In the genomic region with DNA sequence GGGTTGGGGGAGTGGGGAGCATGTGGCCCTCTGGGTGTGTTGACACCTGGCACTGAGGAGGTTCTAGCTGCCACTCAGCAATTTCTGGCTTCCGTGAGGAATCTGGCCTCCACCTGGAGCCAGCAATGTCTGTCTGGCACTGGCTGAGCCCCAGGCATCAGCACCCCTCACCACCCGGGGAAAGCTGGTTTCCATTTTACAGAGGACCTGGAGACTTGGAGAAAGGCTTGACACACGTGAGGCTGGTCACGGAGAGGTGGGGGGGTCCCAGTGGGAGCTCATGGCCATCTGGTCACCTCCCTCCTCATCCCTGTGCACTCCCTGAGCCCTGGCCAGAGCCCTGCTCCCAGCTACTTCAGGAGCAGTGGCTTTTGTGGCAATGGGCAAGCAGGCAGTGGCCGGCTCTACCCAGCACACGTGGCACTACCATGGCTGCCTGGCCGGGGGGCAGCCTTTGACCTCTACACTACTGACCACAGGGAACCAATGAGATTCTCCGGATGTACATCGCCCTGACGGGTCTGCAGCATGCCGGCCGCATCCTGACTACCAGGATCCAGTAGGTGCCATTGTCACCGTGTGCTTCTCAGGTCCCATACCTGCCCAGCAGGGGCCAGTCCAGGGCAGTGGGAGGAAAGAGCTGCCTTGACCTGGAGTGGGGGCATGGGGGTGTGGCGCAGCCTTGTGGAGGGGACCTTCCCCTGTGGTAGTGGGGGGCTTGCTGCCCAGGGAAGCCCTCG, we compare ENCODE assay signal across 14 cellular contexts. TPM values are rescaled to one million over a fixed set of nuclear protein-coding genes. Genes with fewer than 3 reads are reported as not detected.
DNase-seq lines count a peak whose midpoint lies in the region; ATAC-seq and TF ChIP-seq lines count a peak whose summit lies in the region.
"Had no signal": no experiment of that assay in that cellular context is flagged by ENCODE, and none has a peak within 500 bp of the region (broad histone marks: within the 10 kb centered on the region; RNA-seq: fewer than 3 reads in every experiment).

No MANE protein-coding gene starts in this region.

- H3K4me1 ChIP-seq in RWPE2 (ENCODE audit: insufficient read depth, poor library complexity, severe bottlenecking) (no peaks in the 10 kb centered on the region), neuronal stem cell (ENCODE audit: control insufficient read depth in 2 of 2, insufficient read depth in 1 of 2, low read depth in 1 of 2, low read length in 2 of 2) (no peaks in the 10 kb centered on the region), heart right ventricle (peaks cover 0 to 14% (median 4%) of the 10 kb centered on the region in 9 donors)
- H3K4me1 ChIP-seq: BLaER1 treated with 17β-estradiol and CSF1 and Interleukin-3, amounts not matched to agents 10 nM and 100 nM; HAP-1 had no signal

- H3K36me3 ChIP-seq in RWPE2 (ENCODE audit: low read depth) = peaks cover 76% of the 10 kb centered on the region
- H3K36me3 ChIP-seq in neuronal stem cell (replicated peaks in 1 of 2; ENCODE audit: control insufficient read depth in 2 of 2, insufficient read depth in 2 of 2, low read length in 2 of 2) = peaks cover 71 to 98% of the 10 kb centered on the region in 2 donors
- peaks cover 0 to 100% (median 71%) of the 10 kb centered on the region in 9 donors for H3K36me3 ChIP-seq in heart right ventricle

- H3K14ac ChIP-seq in neuronal stem cell (ENCODE audit: low read length) = no peak overlapping the region

- no peak overlapping the region for H3K4me2 ChIP-seq in neuronal stem cell (ENCODE audit: insufficient read depth, low read length, poor library complexity, severe bottlenecking)
- H3K4me2 ChIP-seq: BLaER1 treated with 17β-estradiol and CSF1 and Interleukin-3, amounts not matched to agents 10 nM and 100 nM had no signal

- no CpG with 5 or more reads among the region's 15 CpGs for WGBS in neuronal stem cell (ENCODE audit: extremely low coverage in 2 of 2, insufficient read length in 2 of 2, insufficient replicate concordance in 1 of 2), 2 donors
- WGBS in heart right ventricle, 2 donors = 89 to 93% methylated on average over 15 of the region's 15 CpGs

- no peak overlapping the region for H4K91ac ChIP-seq in neuronal stem cell (ENCODE audit: low read depth, low read length, poor library complexity)

- intact Hi-C loops in heart right ventricle (cut with DNase I) = no loop called here

- no peak overlapping the region for H2AFZ ChIP-seq in neuronal stem cell (ENCODE audit: low read length)
- H2AFZ ChIP-seq: GM23248 had no signal

- in situ Hi-C loops in G401 (cut with HindIII; ENCODE audit: low sequenced_read_pairs) = no loop called here

- DNase-seq in G401 (ENCODE audit: low spot score) = peak; percentile 74
- no peak for DNase-seq in RWPE2 (ENCODE audit: low spot score)
- peak; percentile 41 for DNase-seq in coronary artery (ENCODE audit: low spot score)
- DNase-seq in neuronal stem cell (ENCODE audit: low spot score) = no peak
- DNase-seq in heart right ventricle = no peak
- no peak for DNase-seq in cortex of kidney (lab: John Stamatoyannopoulos, UW)
- DNase-seq in T-helper 1 cell = no peak
- no peak for DNase-seq in omental fat pad (ENCODE audit: low spot score)
- DNase-seq: Calu3; CD8-positive, alpha-beta T cell; DMS79 treated with DMSO at 0.1 percent for 48 hours; GM23248 had no signal

- H2BK5ac ChIP-seq in neuronal stem cell (ENCODE audit: low read length) = no peak overlapping the region

- H2BK120ac ChIP-seq in neuronal stem cell (ENCODE audit: low read depth, low read length) = no peak overlapping the region

- no peak for TF ChIP-seq CTCF in RWPE2 (IDR thresholded peaks at IDR 0.05; ENCODE audit: poor library complexity, severe bottlenecking)
- TF ChIP-seq CTCF in coronary artery (IDR thresholded peaks at IDR 0.05) = no peak
- TF ChIP-seq CTCF in heart right ventricle (IDR thresholded peaks at IDR 0.05) = no peak
- TF ChIP-seq CTCF in omental fat pad (IDR thresholded peaks at IDR 0.05) = no peak

- H3K9ac ChIP-seq in neuronal stem cell (ENCODE audit: low read depth, low read length, poor library complexity) = no peak overlapping the region
- H3K9ac ChIP-seq: BLaER1 treated with 17β-estradiol and CSF1 and Interleukin-3, amounts not matched to agents 10 nM and 100 nM; GM23248 had no signal

- H3K4me3 ChIP-seq in RWPE2 (ENCODE audit: severe bottlenecking) (no peak overlapping the region), coronary artery (no peak overlapping the region), neuronal stem cell (ENCODE audit: low read length in 2 of 2) (no peak overlapping the region), heart right ventricle (no peak overlapping the region)
- H3K4me3 ChIP-seq: BLaER1 treated with 17β-estradiol and CSF1 and Interleukin-3, amounts not matched to agents 10 nM and 100 nM; GM23248; HAP-1 had no signal

- H3K23ac ChIP-seq in neuronal stem cell (ENCODE audit: low read depth, low read length, poor library complexity) = peak overlapping the region; percentile 50

- ATAC-seq in RWPE2 (ENCODE audit: low read depth) (peak; percentile 11; the same call in 1 of the 3 replicates), heart right ventricle (no peak), omental fat pad (ENCODE audit: low FRiP score) (no peak)
- ATAC-seq: CD8-positive, alpha-beta T cell had no signal

- H3K9me3 ChIP-seq in RWPE2 (ENCODE audit: severe bottlenecking) = no peaks in the 10 kb centered on the region
- H3K9me3 ChIP-seq in neuronal stem cell (replicated peaks in 1 of 2; ENCODE audit: control insufficient read depth in 2 of 2, insufficient read depth in 1 of 2, low read depth in 1 of 2, low read length in 2 of 2) = no peaks in the 10 kb centered on the region
- no peaks in the 10 kb centered on the region for H3K9me3 ChIP-seq in heart right ventricle
- H3K9me3 ChIP-seq: BLaER1 treated with 17β-estradiol and CSF1 and Interleukin-3, amounts not matched to agents 10 nM and 100 nM; HAP-1 had no signal

- H3K27me3 ChIP-seq in RWPE2 (ENCODE audit: insufficient read depth, poor library complexity, severe bottlenecking) (no peaks in the 10 kb centered on the region), neuronal stem cell (ENCODE audit: control insufficient read depth in 3 of 3, insufficient read depth in 3 of 3, low read depth in 1 of 3, low read length in 3 of 3) (no peaks in the 10 kb centered on the region), heart right ventricle (no peaks in the 10 kb centered on the region)
- H3K27me3 ChIP-seq: BLaER1 treated with 17β-estradiol and CSF1 and Interleukin-3, amounts not matched to agents 10 nM and 100 nM had no signal

- H3K27ac ChIP-seq in RWPE2 (ENCODE audit: poor library complexity, severe bottlenecking) (no peak overlapping the region), coronary artery (no peak overlapping the region), neuronal stem cell (replicated peaks; ENCODE audit: low read length) (no peak overlapping the region), heart right ventricle (no peak overlapping the region)
- H3K27ac ChIP-seq: BLaER1 treated with 17β-estradiol and CSF1 and Interleukin-3, amounts not matched to agents 10 nM and 100 nM; GM23248 had no signal

- H2BK15ac ChIP-seq in neuronal stem cell (ENCODE audit: low read length) = no peak overlapping the region

- peak overlapping the region; percentile 32 for H3K4ac ChIP-seq in neuronal stem cell (ENCODE audit: low read length)

- H4K8ac ChIP-seq in neuronal stem cell (ENCODE audit: low read depth, low read length) = peak overlapping the region; percentile 26

- no peak overlapping the region for H2AK5ac ChIP-seq in neuronal stem cell (ENCODE audit: low read depth, low read length)

- peaks cover 1% of the 10 kb centered on the region for H3K79me1 ChIP-seq in neuronal stem cell (ENCODE audit: low read depth, low read length)

- H3K18ac ChIP-seq in neuronal stem cell (ENCODE audit: low read length) = no peak overlapping the region

- H2BK12ac ChIP-seq in neuronal stem cell (ENCODE audit: low read length) = no peak overlapping the region

RNA-seq across cellular contexts. Expression of gene ACAD9, which starts 28.5 kb away (rescaled TPM):
- 35.2 and 46.5 TPM in 2 replicates for total RNA-seq in G401 (2014; rRNA removed; shearing (Covaris generic))
- 23.2 TPM for polyA plus RNA-seq in neuronal stem cell (2013, experiment 1 of 2)
- polyA plus RNA-seq in neuronal stem cell (2013, experiment 2 of 2) = 22.6 TPM
- total RNA-seq in heart right ventricle = 10 to 100 TPM; 34.8 to 45.9 (median 37.8) TPM
- polyA plus RNA-seq in heart right ventricle = 10 to 100 TPM; 20.8 to 36.5 TPM
- 10 to 100 TPM; 36.2 to 48.9 (median 46.8) TPM for total RNA-seq in omental fat pad

Comparison
In these comparisons a context has a peak if more than half of its experiments do, and no peak if none do; other contexts are left out.
1. DNase-seq: peak in G401 (single experiment) and coronary artery (single experiment); none in RWPE2 (single experiment), neuronal stem cell (single experiment), heart right ventricle (0 of 2), cortex of kidney (single experiment), T-helper 1 cell (0 of 5) and omental fat pad (single experiment).